17 cellular contexts compared by ENCODE assay signal in the genomic region with DNA sequence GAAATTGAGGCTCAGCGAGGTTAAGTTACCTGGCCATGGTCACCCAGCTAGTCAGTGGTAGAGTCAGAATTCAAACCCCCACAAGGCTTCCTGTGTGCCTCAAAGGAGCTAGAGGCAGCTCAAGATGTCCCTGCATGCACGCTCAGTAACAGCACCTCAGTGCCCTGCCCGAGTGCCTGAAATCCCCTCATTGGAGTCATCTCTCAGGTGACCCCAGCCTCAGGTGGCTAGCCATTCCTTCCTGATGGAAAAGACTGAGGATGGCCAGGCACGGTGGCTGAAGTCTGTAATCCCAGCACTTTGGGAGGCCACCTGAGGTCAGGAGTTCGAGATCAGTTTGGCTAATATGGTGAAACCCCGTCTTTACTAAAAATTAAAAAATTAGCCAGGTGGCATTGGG. TPM values are rescaled to one million over a fixed set of nuclear protein-coding genes. Genes with fewer than 3 reads are reported as not detected.
A peak's percentile ranks its signal among the peaks of the same experiment; 100 is the strongest.
DNase-seq lines count a peak whose midpoint lies in the region; ATAC-seq, FAIRE-seq and TF ChIP-seq lines count a peak whose summit lies in the region.
"Had no signal": no experiment of that assay in that cellular context is flagged by ENCODE, and none has a peak within 500 bp of the region (broad histone marks: within the 10 kb centered on the region; RNA-seq: fewer than 3 reads in every experiment).

No MANE protein-coding gene starts in this region.

- FAIRE-seq in kidney (lab: Jason Lieb, UNC) = no peak
- FAIRE-seq: bronchial epithelial cell, frontal cortex, small intestine had no signal

- peaks cover 42 to 86% (median 58%) of the 10 kb centered on the region in 10 experiments for H3K4me1 ChIP-seq in BLaER1 treated with 17β-estradiol and CSF1 and Interleukin-3, amounts not matched to agents 10 nM and 100 nM
- H3K4me1 ChIP-seq in RWPE2 (ENCODE audit: insufficient read depth, poor library complexity, severe bottlenecking) (peaks cover 56% of the 10 kb centered on the region), kidney (ENCODE audit: control insufficient read depth in 1 of 2, insufficient read depth in 1 of 2, low read depth in 1 of 2, low read length in 2 of 2) (peaks cover 0 to 9% of the 10 kb centered on the region in 2 donors), skeletal muscle satellite cell (ENCODE audit: control insufficient read depth, insufficient read depth, low read length) (peaks cover 86% of the 10 kb centered on the region)

- TF ChIP-seq CTCF in RWPE2 (IDR thresholded peaks at IDR 0.05; ENCODE audit: poor library complexity, severe bottlenecking) (no peak), kidney (IDR thresholded peaks at IDR 0.05; ENCODE audit: borderline replicate concordance, extremely low read depth, insufficient read depth) (no peak)

- intact Hi-C loops in kidney (cut with DNase I) = no loop called here

- peak overlapping the region in 1 of 11 experiments; percentile 40; a peak in 2 of 22 replicates for H3K27ac ChIP-seq in BLaER1 treated with 17β-estradiol and CSF1 and Interleukin-3, amounts not matched to agents 10 nM and 100 nM
- H3K27ac ChIP-seq in RWPE2 (ENCODE audit: poor library complexity, severe bottlenecking) (peak overlapping the region; percentile 76), kidney (ENCODE audit: low read depth in 2 of 2, low read length in 2 of 2) (peak overlapping the region; percentile 45 to 63)
- H3K27ac ChIP-seq: VCaP had no signal

- no peaks in the 10 kb centered on the region; a peak in 1 of 22 replicates for H3K27me3 ChIP-seq in BLaER1 treated with 17β-estradiol and CSF1 and Interleukin-3, amounts not matched to agents 10 nM and 100 nM
- no peaks in the 10 kb centered on the region for H3K27me3 ChIP-seq in RWPE2 (ENCODE audit: insufficient read depth, poor library complexity, severe bottlenecking)
- no peaks in the 10 kb centered on the region for H3K27me3 ChIP-seq in skeletal muscle satellite cell (ENCODE audit: control insufficient read depth, insufficient read depth, low read length)

- no peak overlapping the region for H3K9ac ChIP-seq in BLaER1 treated with 17β-estradiol and CSF1 and Interleukin-3, amounts not matched to agents 10 nM and 100 nM
- H3K9ac ChIP-seq in kidney (ENCODE audit: low read length in 2 of 2) (no peak overlapping the region), skeletal muscle satellite cell (ENCODE audit: low read depth, low read length) (peak overlapping the region; percentile 81)

- no peak for ATAC-seq in RWPE2 (ENCODE audit: low read depth)
- ATAC-seq in HG02678 (IDR thresholded peaks at IDR 0.05; ENCODE audit: unreplicated experiment) = no peak

- DNase-seq in RWPE2 (ENCODE audit: low spot score) (no peak), kidney (no peak), NCI-H2171 (lab: John Stamatoyannopoulos, UW) (no peak), NCI-H2029 (lab: John Stamatoyannopoulos, UW) (no peak), NCI-H2196 treated with DMSO at 0.1 percent for 48 hours (lab: John Stamatoyannopoulos, UW; ENCODE audit: unreplicated experiment) (no peak)
- DNase-seq: activated naive CD4-positive, alpha-beta T cell treated with Interleukin-2 at 50 U/mL for 16 hours; DMS153; effector memory CD4-positive, alpha-beta T cell; nephron progenitor cell; small intestine had no signal

- H3K36me3 ChIP-seq in BLaER1 treated with 17β-estradiol and CSF1 and Interleukin-3, amounts not matched to agents 10 nM and 100 nM = no peaks in the 10 kb centered on the region
- H3K36me3 ChIP-seq in RWPE2 (ENCODE audit: low read depth) (no peaks in the 10 kb centered on the region), kidney (ENCODE audit: control insufficient read depth in 1 of 2, insufficient read depth in 2 of 2, low read length in 2 of 2) (no peaks in the 10 kb centered on the region), skeletal muscle satellite cell (ENCODE audit: insufficient read depth, low read length) (no peaks in the 10 kb centered on the region)

- H3K4me3 ChIP-seq in BLaER1 treated with 17β-estradiol and CSF1 and Interleukin-3, amounts not matched to agents 10 nM and 100 nM = no peak overlapping the region
- H3K4me3 ChIP-seq in RWPE2 (ENCODE audit: severe bottlenecking) (no peak overlapping the region), kidney (ENCODE audit: low read length in 2 of 2) (no peak overlapping the region), skeletal muscle satellite cell (ENCODE audit: low read length) (no peak overlapping the region)

- H3K9me3 ChIP-seq in BLaER1 treated with 17β-estradiol and CSF1 and Interleukin-3, amounts not matched to agents 10 nM and 100 nM (replicated peaks in 1 of 11) = no peaks in the 10 kb centered on the region
- H3K9me3 ChIP-seq in RWPE2 (ENCODE audit: severe bottlenecking) (no peaks in the 10 kb centered on the region), kidney (ENCODE audit: control insufficient read depth in 1 of 2, low read length in 2 of 2) (no peaks in the 10 kb centered on the region), skeletal muscle satellite cell (replicated peaks; ENCODE audit: low read length) (no peaks in the 10 kb centered on the region)
- H3K9me3 ChIP-seq: SK-N-SH had no signal

- no peaks in the 10 kb centered on the region for H4K20me1 ChIP-seq in BLaER1 treated with 17β-estradiol and CSF1 and Interleukin-3, amounts not matched to agents 10 nM and 100 nM

- peak overlapping the region in 6 of 11 experiments; percentile 57 to 78 (median 66); a peak in 4 of 22 replicates for H3K4me2 ChIP-seq in BLaER1 treated with 17β-estradiol and CSF1 and Interleukin-3, amounts not matched to agents 10 nM and 100 nM
- H3K4me2 ChIP-seq in skeletal muscle satellite cell (ENCODE audit: low read length) = no peak overlapping the region

RNA-seq across cellular contexts. Expression of a gene that starts 36.9 kb away (rescaled TPM):
- total RNA-seq in kidney = 10.7 TPM
- 0.67 TPM for polyA plus RNA-seq in kidney (ENCODE audit: insufficient read depth, low read depth, low replicate concordance)
- 13.2 and 25.1 TPM in 2 replicates for total RNA-seq in skeletal muscle satellite cell (2012; rRNA removed)
- total RNA-seq: frontal cortex had no signal

RNA-seq across cellular contexts. Expression of a gene that starts 57.0 kb away (rescaled TPM):
- total RNA-seq in kidney = 1.2 TPM
- 0.56 TPM for polyA plus RNA-seq in kidney (ENCODE audit: insufficient read depth, low read depth, low replicate concordance)
- total RNA-seq in skeletal muscle satellite cell (2012; rRNA removed) = not detected in 2 replicates
- total RNA-seq: bronchial epithelial cell had no signal
- polyA plus RNA-seq: SK-N-SH had no signal
